21 cellular contexts compared by ENCODE assay signal in genomic region chr19:44548736-44549135, GRCh38. TPM values are rescaled to one million over a fixed set of nuclear protein-coding genes. Genes with fewer than 3 reads are reported as not detected.
A peak's percentile ranks its signal among the peaks of the same experiment; 100 is the strongest.
DNase-seq lines count a peak whose midpoint lies in the region; ATAC-seq lines count a peak whose summit lies in the region.
"Had no signal": no experiment of that assay in that cellular context is flagged by ENCODE, and none has a peak within 500 bp of the region (broad histone marks: within the 10 kb centered on the region; RNA-seq: fewer than 3 reads in every experiment).

No MANE protein-coding gene starts in this region.

- peak; percentile 80 for DNase-seq in ELR (ENCODE audit: low read depth)
- DNase-seq in MG63 = peak; percentile 74
- peak; percentile 69 for DNase-seq in dermis blood vessel endothelial cell
- no peak for DNase-seq in neuronal stem cell (ENCODE audit: low spot score)
- DNase-seq in epidermal melanocyte (ENCODE audit: insufficient read length, low spot score) = no peak
- DNase-seq in NOMO-1 treated with dmso at 0.1 percent for 144 hours (lab: John Stamatoyannopoulos, UW; ENCODE audit: unreplicated experiment) = no peak
- DNase-seq in putamen (ENCODE audit: low spot score) = no peak
- DNase-seq: activated gamma-delta T cell treated with Interleukin-2 at 50 U/mL for 16 hours; effector CD4-positive, alpha-beta T cell; NCI-H1092; nephron progenitor cell; right cardiac atrium; RPMI8226; stimulated activated CD4-positive, alpha-beta T cell treated with anti-CD3 and anti-CD28 coated beads, Interleukin-2, amount 100 ng/mL, for 24 hours; stimulated activated CD8-positive, alpha-beta memory T cell treated with anti-CD3 and anti-CD28 coated beads, Interleukin-4, amount 100 ng/mL, for 48 hours had no signal

- no CpG with 5 or more reads among the region's 4 CpGs for whole genome bisulfite sequencing in neuronal stem cell (ENCODE audit: extremely low coverage in 2 of 2, insufficient read length in 2 of 2, insufficient replicate concordance in 1 of 2), 2 donors

- no peak overlapping the region for H3K4me3 ChIP-seq in MG63
- peak overlapping the region in 1 of 2 donors; percentile 66 for H3K4me3 ChIP-seq in neuronal stem cell (ENCODE audit: low read length in 2 of 2)
- H3K4me3 ChIP-seq: BLaER1 treated with 17β-estradiol and CSF1 and Interleukin-3, amounts not matched to agents 10 nM and 100 nM; thoracic aorta had no signal

- no peak for ATAC-seq in HG02571 (IDR thresholded peaks at IDR 0.05; ENCODE audit: unreplicated experiment)
- ATAC-seq: right cardiac atrium, WTC11 had no signal

- H2AFZ ChIP-seq in neuronal stem cell (ENCODE audit: low read length) = no peak overlapping the region

- H3K18ac ChIP-seq in neuronal stem cell (ENCODE audit: low read length) = no peak overlapping the region

- no peak overlapping the region for H3K27ac ChIP-seq in neuronal stem cell (replicated peaks; ENCODE audit: low read length)
- H3K27ac ChIP-seq: BLaER1 treated with 17β-estradiol and CSF1 and Interleukin-3, amounts not matched to agents 10 nM and 100 nM; thoracic aorta had no signal

- H3K79me1 ChIP-seq in neuronal stem cell (ENCODE audit: low read depth, low read length) = no peaks in the 10 kb centered on the region

- peak overlapping the region; percentile 72 for H4K8ac ChIP-seq in neuronal stem cell (ENCODE audit: low read depth, low read length)

- H2BK15ac ChIP-seq in neuronal stem cell (ENCODE audit: low read length) = no peak overlapping the region

- no peak overlapping the region for H2BK120ac ChIP-seq in neuronal stem cell (ENCODE audit: low read depth, low read length)

- peak overlapping the region; percentile 56 for H3K14ac ChIP-seq in neuronal stem cell (ENCODE audit: low read length)

- no peak overlapping the region for H3K4me2 ChIP-seq in neuronal stem cell (ENCODE audit: insufficient read depth, low read length, poor library complexity, severe bottlenecking)
- H3K4me2 ChIP-seq: BLaER1 treated with 17β-estradiol and CSF1 and Interleukin-3, amounts not matched to agents 10 nM and 100 nM had no signal

- H3K9me3 ChIP-seq in MG63 (no peaks in the 10 kb centered on the region; the same call in 1 of the 2 replicates), neuronal stem cell (replicated peaks in 1 of 2; ENCODE audit: control insufficient read depth in 2 of 2, insufficient read depth in 1 of 2, low read depth in 1 of 2, low read length in 2 of 2) (peaks cover 0 to 5% of the 10 kb centered on the region in 2 donors)
- H3K9me3 ChIP-seq: thoracic aorta had no signal

- peak overlapping the region; percentile 3 for H3K9ac ChIP-seq in neuronal stem cell (ENCODE audit: low read depth, low read length, poor library complexity)
- H3K9ac ChIP-seq: BLaER1 treated with 17β-estradiol and CSF1 and Interleukin-3, amounts not matched to agents 10 nM and 100 nM had no signal

- H2AK5ac ChIP-seq in neuronal stem cell (ENCODE audit: low read depth, low read length) = no peak overlapping the region

- H4K91ac ChIP-seq in neuronal stem cell (ENCODE audit: low read depth, low read length, poor library complexity) = no peak overlapping the region

- H3K36me3 ChIP-seq in MG63 = no peaks in the 10 kb centered on the region
- H3K36me3 ChIP-seq in neuronal stem cell (replicated peaks in 1 of 2; ENCODE audit: control insufficient read depth in 2 of 2, insufficient read depth in 2 of 2, low read length in 2 of 2) = no peaks in the 10 kb centered on the region
- H3K36me3 ChIP-seq: BLaER1 treated with 17β-estradiol and CSF1 and Interleukin-3, amounts not matched to agents 10 nM and 100 nM; thoracic aorta had no signal

- H3K4ac ChIP-seq in neuronal stem cell (ENCODE audit: low read length) = no peak overlapping the region

- H2BK5ac ChIP-seq in neuronal stem cell (ENCODE audit: low read length) = no peak overlapping the region

- H3K23ac ChIP-seq in neuronal stem cell (ENCODE audit: low read depth, low read length, poor library complexity) = no peak overlapping the region

- no peaks in the 10 kb centered on the region; the same call in 1 of the 2 replicates for H3K27me3 ChIP-seq in MG63
- H3K27me3 ChIP-seq in neuronal stem cell (ENCODE audit: control insufficient read depth in 3 of 3, insufficient read depth in 3 of 3, low read depth in 1 of 3, low read length in 3 of 3) = peaks cover 0 to 5% (median 0%) of the 10 kb centered on the region in 3 experiments
- H3K27me3 ChIP-seq: BLaER1 treated with 17β-estradiol and CSF1 and Interleukin-3, amounts not matched to agents 10 nM and 100 nM had no signal

- H2BK12ac ChIP-seq in neuronal stem cell (ENCODE audit: low read length) = no peak overlapping the region

- no peaks in the 10 kb centered on the region for H3K4me1 ChIP-seq in neuronal stem cell (ENCODE audit: control insufficient read depth in 2 of 2, insufficient read depth in 1 of 2, low read depth in 1 of 2, low read length in 2 of 2)

RNA-seq across cellular contexts. Expression of gene CEACAM20, which starts 19.3 kb away (rescaled TPM):
- total RNA-seq in MG63 (2014; rRNA removed; shearing (Covaris generic); ENCODE audit: low replicate concordance) = not detected in 2 replicates
- 0.05 TPM in 1 of 2 replicates, not detected in the other for total RNA-seq in dermis blood vessel endothelial cell
- not detected for polyA plus RNA-seq in neuronal stem cell (2013, experiment 1 of 2)
- not detected for polyA plus RNA-seq in neuronal stem cell (2013, experiment 2 of 2)
- total RNA-seq: activated CD8-positive, alpha-beta memory T cell treated with anti-CD3 and anti-CD28 coated beads for 36 hours; H1; right cardiac atrium; thoracic aorta; WTC11 had no signal
- polyA plus RNA-seq: H1, right cardiac atrium had no signal

RNA-seq across cellular contexts. Expression of gene ZNF180, which starts 48.4 kb away (rescaled TPM):
- total RNA-seq in MG63 (2014; rRNA removed; shearing (Covaris generic); ENCODE audit: low replicate concordance) = 4.4 and 11.7 TPM in 2 replicates
- total RNA-seq in dermis blood vessel endothelial cell = 15.4 and 18.0 TPM in 2 replicates
- polyA plus RNA-seq in neuronal stem cell (2013, experiment 1 of 2) = 5.1 TPM
- 5.3 TPM for polyA plus RNA-seq in neuronal stem cell (2013, experiment 2 of 2)

Comparison
In these comparisons a context has a peak if more than half of its experiments do, and no peak if none do; other contexts are left out.
1. DNase-seq: peak in ELR (single experiment), MG63 (single experiment) and dermis blood vessel endothelial cell (single experiment); none in neuronal stem cell (single experiment), epidermal melanocyte (single experiment), NOMO-1 treated with dmso at 0.1 percent for 144 hours (single experiment) and putamen (single experiment).